In the genomic region with DNA sequence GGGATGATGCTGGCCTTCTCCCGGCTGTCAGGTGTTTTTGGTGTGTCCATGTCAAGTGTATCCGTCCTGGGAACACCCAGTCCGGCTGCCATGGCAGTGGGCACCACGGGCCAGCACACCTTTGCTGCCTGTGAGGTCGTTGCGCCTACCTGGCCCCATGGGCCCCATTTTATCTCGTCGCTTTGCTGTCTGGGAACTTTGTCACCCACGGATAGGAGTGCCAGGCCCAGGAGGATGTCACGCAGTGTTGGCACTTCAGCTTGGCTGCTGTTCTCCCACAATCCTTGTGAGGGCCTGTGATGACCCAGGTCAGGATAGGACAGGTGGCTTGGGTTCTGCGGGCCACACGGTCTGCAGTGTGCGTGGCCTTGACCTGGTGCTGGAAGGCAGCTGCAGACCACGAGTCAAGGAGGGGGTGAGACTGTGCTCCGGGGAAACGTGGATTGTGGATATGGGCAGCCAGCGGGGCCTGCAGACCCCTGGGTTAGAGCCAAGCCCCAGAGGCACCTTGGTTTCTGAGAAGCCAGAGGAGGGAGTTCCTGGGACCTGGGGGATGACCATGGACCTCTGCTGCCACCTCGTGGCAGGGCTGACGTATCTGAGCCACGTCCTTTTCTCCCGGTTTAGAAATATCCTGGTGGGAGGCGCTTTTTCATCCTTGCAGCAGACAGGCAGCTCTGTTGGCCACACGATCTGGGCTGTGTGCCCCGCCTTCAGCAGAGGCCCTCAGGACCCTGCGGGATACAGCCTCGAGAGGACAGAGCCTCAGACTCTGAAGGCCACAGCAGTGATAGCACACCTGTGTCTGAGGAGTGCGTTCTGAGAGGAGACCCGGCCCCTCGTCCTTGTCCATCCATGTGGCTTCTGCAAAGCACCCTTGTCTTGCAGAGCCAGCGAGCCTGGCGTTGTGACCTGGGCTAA, we compare ENCODE assay signal across 8 cellular contexts.
DNase-seq lines count a peak whose midpoint lies in the region; ATAC-seq lines count a peak whose summit lies in the region.

No MANE protein-coding gene starts in this region.

- peak overlapping the region; percentile 39 for H4K8ac ChIP-seq in mesenchymal stem cell (ENCODE audit: low read length)

- no peak overlapping the region for H2BK15ac ChIP-seq in mesenchymal stem cell (ENCODE audit: low read depth, poor library complexity, severe bottlenecking)

- H3K4ac ChIP-seq in mesenchymal stem cell (ENCODE audit: low read depth in 1 of 2, low read length in 2 of 2), result no peak overlapping the region

- H3K4me1 ChIP-seq in CD4-positive, CD25-positive, alpha-beta regulatory T cell (ENCODE audit: control insufficient read depth, insufficient read depth, low read length, poor library complexity, severe bottlenecking), result peaks cover 9% of the 10 kb centered on the region
- peaks cover 52% of the 10 kb centered on the region for H3K4me1 ChIP-seq in mesenchymal stem cell (ENCODE audit: control insufficient read depth, insufficient read depth, low read depth, low read length)

- no peak overlapping the region for H3K14ac ChIP-seq in mesenchymal stem cell (ENCODE audit: low read length in 2 of 2)

- H2AK5ac ChIP-seq in mesenchymal stem cell (ENCODE audit: low read length, severe bottlenecking), result peak overlapping the region; percentile 11

- H3K4me2 ChIP-seq in mesenchymal stem cell (ENCODE audit: low read length, poor library complexity, severe bottlenecking), result no peak overlapping the region

- CTCF ChIA-PET in activated CD8-positive, alpha-beta T cell treated with anti-CD3 and anti-CD28 coated beads, Interleukin-2, amount 10 ng/mL, durations not matched to agents 7 days and 5 days (lab: Charles Lee), result interaction anchor here (0.7 to 1.1 kb wide), 2 partner anchors 26 to 265 kb away, joined by 3 read pairs; no protein-coding TSS in a partner anchor

- H2BK120ac ChIP-seq in mesenchymal stem cell (ENCODE audit: low read depth, low read length), result no peak overlapping the region

- no peaks in the 10 kb centered on the region for H3K27me3 ChIP-seq in CD4-positive, CD25-positive, alpha-beta regulatory T cell (ENCODE audit: control insufficient read depth, insufficient read depth, low read length)
- peaks cover 0 to 4% of the 10 kb centered on the region in 2 experiments for H3K27me3 ChIP-seq in mesenchymal stem cell (ENCODE audit: control insufficient read depth in 1 of 2, insufficient read depth in 1 of 2, low read length in 2 of 2)

- peaks cover 0 to 19% (median 13%) of the 10 kb centered on the region in 4 donors for H3K4me1 Mint-ChIP-seq in CD4-positive, CD25-positive, alpha-beta regulatory T cell
- peaks cover 33% of the 10 kb centered on the region for H3K4me1 Mint-ChIP-seq in activated CD8-positive, alpha-beta T cell treated with anti-CD3 and anti-CD28 coated beads, Interleukin-2, amount 10 ng/mL, durations not matched to agents 7 days and 5 days (ENCODE audit: low read depth)

- no peak overlapping the region for H3K4me3 Mint-ChIP-seq in CD4-positive, CD25-positive, alpha-beta regulatory T cell
- H3K4me3 Mint-ChIP-seq in activated CD8-positive, alpha-beta T cell treated with anti-CD3 and anti-CD28 coated beads, Interleukin-2, amount 10 ng/mL, durations not matched to agents 7 days and 5 days, result no peak overlapping the region

- no peak overlapping the region for H2BK5ac ChIP-seq in mesenchymal stem cell (ENCODE audit: low read depth, low read length, poor library complexity, severe bottlenecking)

- no peaks in the 10 kb centered on the region for H3K36me3 ChIP-seq in CD4-positive, CD25-positive, alpha-beta regulatory T cell (ENCODE audit: control insufficient read depth, insufficient read depth, low read length)
- H3K36me3 ChIP-seq in mesenchymal stem cell (ENCODE audit: control insufficient read depth in 1 of 2, insufficient read depth in 2 of 2, low read depth in 1 of 2, low read length in 2 of 2), result no peaks in the 10 kb centered on the region

- H3K4me3 ChIP-seq in CD4-positive, CD25-positive, alpha-beta regulatory T cell (ENCODE audit: low read depth, low read length), result no peak overlapping the region
- H3K4me3 ChIP-seq in mesenchymal stem cell (ENCODE audit: insufficient read depth in 1 of 2, low read depth in 1 of 2, low read length in 2 of 2), result no peak overlapping the region

- no peak overlapping the region for H2AFZ ChIP-seq in mesenchymal stem cell (ENCODE audit: low read depth, low read length)

- POLR2A ChIA-PET in activated CD8-positive, alpha-beta T cell treated with anti-CD3 and anti-CD28 coated beads, Interleukin-2, amount 10 ng/mL, durations not matched to agents 7 days and 5 days (lab: Charles Lee), result no interaction called here

- peak overlapping the region; percentile 64 to 84 for H2BK12ac ChIP-seq in mesenchymal stem cell (ENCODE audit: low read length in 2 of 2)

- no peaks in the 10 kb centered on the region for H3K27me3 Mint-ChIP-seq in CD4-positive, CD25-positive, alpha-beta regulatory T cell
- peaks cover 3% of the 10 kb centered on the region for H3K27me3 Mint-ChIP-seq in activated CD8-positive, alpha-beta T cell treated with anti-CD3 and anti-CD28 coated beads, Interleukin-2, amount 10 ng/mL, durations not matched to agents 7 days and 5 days (ENCODE audit: low read depth)

- peak; percentile 47 to 59 for ATAC-seq in CD4-positive, CD25-positive, alpha-beta regulatory T cell (ENCODE audit: low read depth in 2 of 2)
- peak; percentile 69 for ATAC-seq in activated CD8-positive, alpha-beta T cell treated with anti-CD3 and anti-CD28 coated beads, Interleukin-2, amount 10 ng/mL, durations not matched to agents 7 days and 5 days
- ATAC-seq in GM21381 (IDR thresholded peaks at IDR 0.05; ENCODE audit: unreplicated experiment), result no peak

- WGBS in mesenchymal stem cell, result 48% methylated on average over 31 of the region's 31 CpGs

- no peak overlapping the region for H3K9ac ChIP-seq in mesenchymal stem cell (ENCODE audit: low read length)

- H3K23ac ChIP-seq in mesenchymal stem cell (ENCODE audit: low read length in 2 of 2), result no peak overlapping the region

- DNase-seq in CD4-positive, CD25-positive, alpha-beta regulatory T cell, result peak; percentile 70 to 79 (median 74)
- DNase-seq in HT-29 (ENCODE audit: low spot score) (peak; percentile 77), NOMO-1 (lab: John Stamatoyannopoulos, UW; ENCODE audit: unreplicated experiment in 2 of 2) (peak; percentile 76 to 85), mesenchymal stem cell (peak; percentile 91)
- DNase-seq in activated CD8-positive, alpha-beta T cell treated with anti-CD3 and anti-CD28 coated beads, Interleukin-2, amount 10 ng/mL, durations not matched to agents 7 days and 5 days, result peak; percentile 81
- DNase-seq in effector CD8-positive, alpha-beta T cell (lab: John Stamatoyannopoulos, UW), result peak; percentile 66
- DNase-seq in stimulated activated CD8-positive, alpha-beta memory T cell treated with anti-CD3 and anti-CD28 coated beads, Interleukin-15, amount 100 ng/mL, for 48 hours (ENCODE audit: low read depth in 2 of 2), result peak; percentile 61 to 65

- peaks cover 2% of the 10 kb centered on the region for H3K79me1 ChIP-seq in mesenchymal stem cell (replicated peaks; ENCODE audit: low read length, poor library complexity, severe bottlenecking)

- H3K27ac ChIP-seq in CD4-positive, CD25-positive, alpha-beta regulatory T cell (ENCODE audit: insufficient read depth, low read length, poor library complexity, severe bottlenecking), result no peak overlapping the region
- H3K27ac ChIP-seq in mesenchymal stem cell (ENCODE audit: low read length, poor library complexity, severe bottlenecking), result no peak overlapping the region

- H4K91ac ChIP-seq in mesenchymal stem cell (ENCODE audit: low read length), result peak overlapping the region; percentile 56

- no peak overlapping the region for H3K27ac Mint-ChIP-seq in CD4-positive, CD25-positive, alpha-beta regulatory T cell
- no peak overlapping the region for H3K27ac Mint-ChIP-seq in activated CD8-positive, alpha-beta T cell treated with anti-CD3 and anti-CD28 coated beads, Interleukin-2, amount 10 ng/mL, durations not matched to agents 7 days and 5 days

- peak overlapping the region; percentile 16 to 62 for H3K18ac ChIP-seq in mesenchymal stem cell (ENCODE audit: low read depth in 1 of 2, low read length in 2 of 2)

- no peaks in the 10 kb centered on the region for H3K36me3 Mint-ChIP-seq in CD4-positive, CD25-positive, alpha-beta regulatory T cell
- H3K36me3 Mint-ChIP-seq in activated CD8-positive, alpha-beta T cell treated with anti-CD3 and anti-CD28 coated beads, Interleukin-2, amount 10 ng/mL, durations not matched to agents 7 days and 5 days (ENCODE audit: low read depth), result no peaks in the 10 kb centered on the region

- H3K9me3 Mint-ChIP-seq in CD4-positive, CD25-positive, alpha-beta regulatory T cell, result no peaks in the 10 kb centered on the region
- H3K9me3 Mint-ChIP-seq in activated CD8-positive, alpha-beta T cell treated with anti-CD3 and anti-CD28 coated beads, Interleukin-2, amount 10 ng/mL, durations not matched to agents 7 days and 5 days (ENCODE audit: insufficient read depth), result no peaks in the 10 kb centered on the region

- no peaks in the 10 kb centered on the region for H3K9me3 ChIP-seq in CD4-positive, CD25-positive, alpha-beta regulatory T cell (ENCODE audit: control insufficient read depth in 2 of 2, low read length in 2 of 2)
- no peaks in the 10 kb centered on the region for H3K9me3 ChIP-seq in mesenchymal stem cell (ENCODE audit: control insufficient read depth, low read length)
